1 cellular context compared by ENCODE assay signal in genomic region chr16:67833418-67834241, GRCh38.
TF ChIP-seq lines count a peak whose summit lies in the region.

No MANE protein-coding gene starts in this region.

TF ChIP-seq in GM12878, 131 proteins besides CTCF, POLR2A, EP300 and RAD21 (continued from another document):
- TF ChIP-seq, protein P1, sequence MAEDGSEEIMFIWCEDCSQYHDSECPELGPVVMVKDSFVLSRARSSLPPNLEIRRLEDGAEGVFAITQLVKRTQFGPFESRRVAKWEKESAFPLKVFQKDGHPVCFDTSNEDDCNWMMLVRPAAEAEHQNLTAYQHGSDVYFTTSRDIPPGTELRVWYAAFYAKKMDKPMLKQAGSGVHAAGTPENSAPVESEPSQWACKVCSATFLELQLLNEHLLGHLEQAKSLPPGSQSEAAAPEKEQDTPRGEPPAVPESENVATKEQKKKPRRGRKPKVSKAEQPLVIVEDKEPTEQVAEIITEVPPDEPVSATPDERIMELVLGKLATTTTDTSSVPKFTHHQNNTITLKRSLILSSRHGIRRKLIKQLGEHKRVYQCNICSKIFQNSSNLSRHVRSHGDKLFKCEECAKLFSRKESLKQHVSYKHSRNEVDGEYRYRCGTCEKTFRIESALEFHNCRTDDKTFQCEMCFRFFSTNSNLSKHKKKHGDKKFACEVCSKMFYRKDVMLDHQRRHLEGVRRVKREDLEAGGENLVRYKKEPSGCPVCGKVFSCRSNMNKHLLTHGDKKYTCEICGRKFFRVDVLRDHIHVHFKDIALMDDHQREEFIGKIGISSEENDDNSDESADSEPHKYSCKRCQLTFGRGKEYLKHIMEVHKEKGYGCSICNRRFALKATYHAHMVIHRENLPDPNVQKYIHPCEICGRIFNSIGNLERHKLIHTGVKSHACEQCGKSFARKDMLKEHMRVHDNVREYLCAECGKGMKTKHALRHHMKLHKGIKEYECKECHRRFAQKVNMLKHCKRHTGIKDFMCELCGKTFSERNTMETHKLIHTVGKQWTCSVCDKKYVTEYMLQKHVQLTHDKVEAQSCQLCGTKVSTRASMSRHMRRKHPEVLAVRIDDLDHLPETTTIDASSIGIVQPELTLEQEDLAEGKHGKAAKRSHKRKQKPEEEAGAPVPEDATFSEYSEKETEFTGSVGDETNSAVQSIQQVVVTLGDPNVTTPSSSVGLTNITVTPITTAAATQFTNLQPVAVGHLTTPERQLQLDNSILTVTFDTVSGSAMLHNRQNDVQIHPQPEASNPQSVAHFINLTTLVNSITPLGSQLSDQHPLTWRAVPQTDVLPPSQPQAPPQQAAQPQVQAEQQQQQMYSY (CRISPR knock-in tag; IDR thresholded peaks at IDR 0.05): no peak
- peak; percentile 59; the same call in 1 of the 2 replicates for TF ChIP-seq SMAD5 (IDR thresholded peaks at IDR 0.05; ENCODE audit: low read depth)
- 0 out of 2 replicates have a peak, but pooled peaks have one; percentile 4 for TF ChIP-seq SREBF1 (IDR thresholded peaks at IDR 0.05; ENCODE audit: low read length)
- TF ChIP-seq TCF12 (IDR thresholded peaks at IDR 0.05; ENCODE audit: low read depth, low read length): peak; percentile 69; the same call in 1 of the 2 replicates
- peak; percentile 31; the same call in 1 of the 2 replicates for TF ChIP-seq TBL1XR1 (IDR thresholded peaks at IDR 0.05; ENCODE audit: low read depth, low read length)
- no peak for TF ChIP-seq FOS (IDR thresholded peaks at IDR 0.05; ENCODE audit: borderline replicate concordance, extremely low read depth, insufficient read length)
- peak; percentile 58; the same call in 1 of the 2 replicates for TF ChIP-seq MYB (IDR thresholded peaks at IDR 0.05; ENCODE audit: borderline replicate concordance, low read depth, low read length)
- no peak for TF ChIP-seq MTA3 (IDR thresholded peaks at IDR 0.05; ENCODE audit: borderline replicate concordance, low read length)
- peak; percentile 35; the same call in 1 of the 2 replicates for TF ChIP-seq NBN (IDR thresholded peaks at IDR 0.05)
- no peak for TF ChIP-seq ZBTB11 (CRISPR knock-in tag; IDR thresholded peaks at IDR 0.05)
- TF ChIP-seq SUPT20H (IDR thresholded peaks at IDR 0.05; ENCODE audit: borderline replicate concordance, control insufficient read depth, low read depth, low read length): no peak
- no peak for TF ChIP-seq CBX3 (IDR thresholded peaks at IDR 0.05; ENCODE audit: borderline replicate concordance, low read depth)
- TF ChIP-seq CHD1 (IDR thresholded peaks at IDR 0.05; ENCODE audit: low read depth, low read length): no peak
- no peak for TF ChIP-seq ZBED1 (IDR thresholded peaks at IDR 0.05; ENCODE audit: borderline replicate concordance)
